ENCODE assay signal across 8 cellular contexts in the genomic region with DNA sequence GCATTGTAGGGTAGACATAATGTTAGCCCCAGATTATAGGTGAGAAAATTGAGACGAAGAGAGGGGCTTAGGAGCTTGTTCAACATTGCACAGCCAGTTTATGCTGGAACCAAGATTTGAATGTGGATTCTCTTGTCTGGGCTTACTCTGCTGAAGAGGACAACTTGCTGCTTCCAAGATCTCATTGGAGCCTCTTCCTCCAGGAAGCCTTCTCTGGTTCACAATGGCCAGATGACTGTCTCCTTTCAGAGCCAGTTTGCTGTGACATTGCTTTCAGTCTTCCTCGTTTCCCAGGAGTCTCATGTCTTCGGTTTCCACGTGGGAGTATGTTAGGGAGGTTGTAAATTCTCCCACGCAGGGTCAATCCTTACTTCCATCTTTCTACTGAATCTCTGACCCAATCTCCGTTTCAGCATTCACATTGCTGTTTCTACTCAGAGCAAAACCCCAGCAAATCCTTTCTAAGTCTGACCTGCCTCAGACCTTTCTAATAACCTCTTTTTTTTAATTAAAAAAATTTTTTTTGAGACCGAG.
"Had no signal": no experiment of that assay in that cellular context is flagged by ENCODE, and none has a peak within 500 bp of the region (broad histone marks: within the 10 kb centered on the region; RNA-seq: fewer than 3 reads in every experiment).

No MANE protein-coding gene starts in this region.

- H3K27ac ChIP-seq: KMS-11 had no signal

- H3K36me3 ChIP-seq: HAP-1 had no signal

- ATAC-seq: HCT116 had no signal

- H3K4me1 ChIP-seq: HAP-1 had no signal

- DNase-seq: GOT3, H7, IMR-90, KBM-7 had no signal

- FAIRE-seq: HTR-8/SVneo had no signal

- H3K9me3 ChIP-seq: HAP-1 had no signal

- H3K4me3 ChIP-seq: HAP-1 had no signal
